10 cellular contexts compared by ENCODE assay signal in the genomic region with DNA sequence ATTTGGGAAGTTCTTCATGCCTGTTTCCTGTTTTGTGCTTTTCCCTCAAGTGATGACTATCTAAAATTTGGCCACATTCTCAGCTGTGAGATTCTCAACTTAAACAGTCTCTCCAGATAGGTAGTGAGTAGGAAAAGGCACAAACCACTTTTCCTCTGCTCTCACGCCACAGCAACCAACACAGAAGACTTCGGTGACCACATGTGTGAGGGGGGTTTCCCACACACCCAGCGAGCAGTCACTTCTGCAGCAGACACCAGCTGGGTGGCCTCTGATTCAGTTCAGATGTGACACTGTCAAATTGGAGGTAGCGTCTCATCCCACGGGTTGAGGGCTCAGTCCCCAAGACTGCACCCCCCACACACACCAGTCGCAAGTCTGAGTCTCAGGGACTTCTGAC. TPM values are rescaled to one million over a fixed set of nuclear protein-coding genes. Genes with fewer than 3 reads are reported as not detected.
DNase-seq lines count a peak whose midpoint lies in the region; ATAC-seq and TF ChIP-seq lines count a peak whose summit lies in the region.
"Had no signal": no experiment of that assay in that cellular context is flagged by ENCODE, and none has a peak within 500 bp of the region (broad histone marks: within the 10 kb centered on the region; RNA-seq: fewer than 3 reads in every experiment).

No MANE protein-coding gene starts in this region.

- H3K9me3 Mint-ChIP-seq in T-cell = no peaks in the 10 kb centered on the region
- no peaks in the 10 kb centered on the region for H3K9me3 Mint-ChIP-seq in immature natural killer cell
- H3K9me3 Mint-ChIP-seq: brain had no signal

- CTCF ChIA-PET in T-cell (lab: Charles Lee) = no interaction called here

- H3K4me1 Mint-ChIP-seq in T-cell (peaks cover 6 to 15% (median 10%) of the 10 kb centered on the region in 3 donors), immature natural killer cell (peaks cover 21 to 27% of the 10 kb centered on the region in 2 donors)

- ATAC-seq in HG02623 (IDR thresholded peaks at IDR 0.05; ENCODE audit: unreplicated experiment) = peak; percentile 93
- ATAC-seq in T-cell (replicated peaks in 1 of 4) = peak; percentile 23 to 80 (median 48)

- H3K27me3 Mint-ChIP-seq in T-cell = peaks cover 8 to 11% of the 10 kb centered on the region in 2 donors
- peaks cover 9 to 10% (median 10%) of the 10 kb centered on the region in 3 donors for H3K27me3 Mint-ChIP-seq in immature natural killer cell (ENCODE audit: low read depth in 3 of 3)
- H3K27me3 Mint-ChIP-seq: brain had no signal

- no peak for TF ChIP-seq CTCF in GM12865 (IDR thresholded peaks at IDR 0.05; ENCODE audit: insufficient read depth, low read depth, low read length, missing control alignments)

- POLR2A ChIA-PET in T-cell (lab: Charles Lee) = no interaction called here

- DNase-seq in GM12865 (ENCODE audit: low read depth) (peak; percentile 90), T-cell (peak in 29 of 34 experiments; percentile 0 to 39 (median 14)), immature natural killer cell (peak; percentile 59 to 60 (median 60)), NCI-H1930 (lab: John Stamatoyannopoulos, UW) (no peak), putamen (ENCODE audit: low spot score) (no peak), pons (ENCODE audit: low spot score) (no peak), dedifferentiated amniotic fluid mesenchymal stem cell (ENCODE audit: extremely low spot score) (no peak)

- H3K27ac Mint-ChIP-seq in T-cell (no peak overlapping the region), immature natural killer cell (peak overlapping the region in 4 of 6 donors; percentile 72 to 81 (median 74))
- H3K27ac Mint-ChIP-seq: brain had no signal

- H3K4me3 Mint-ChIP-seq in T-cell = peak overlapping the region in 1 of 3 donors; percentile 27
- H3K4me3 Mint-ChIP-seq in immature natural killer cell = peak overlapping the region; percentile 44 to 84 (median 71)
- H3K4me3 Mint-ChIP-seq: brain had no signal

- H3K4me3 ChIP-seq in GM12865 (ENCODE audit: low read depth, low read length) = no peak overlapping the region
- H3K4me3 ChIP-seq: skin epidermis had no signal

- H3K36me3 Mint-ChIP-seq in T-cell = no peaks in the 10 kb centered on the region
- no peaks in the 10 kb centered on the region for H3K36me3 Mint-ChIP-seq in immature natural killer cell

RNA-seq across cellular contexts. Expression of a gene that starts 25.1 kb away (rescaled TPM):
- total RNA-seq in T-cell = not detected
- polyA plus RNA-seq in immature natural killer cell = not detected

Comparison
In these comparisons a context has a peak if more than half of its experiments do, and no peak if none do; other contexts are left out.
1. DNase-seq: peak in GM12865 (single experiment), T-cell (29 of 34) and immature natural killer cell (3 of 3); none in NCI-H1930 (0 of 2), putamen (single experiment), pons (single experiment) and dedifferentiated amniotic fluid mesenchymal stem cell (single experiment).
2. H3K27ac Mint-ChIP-seq: peak in immature natural killer cell (4 of 6); none in T-cell (0 of 2).